9 cellular contexts compared by ENCODE assay signal in the genomic region with DNA sequence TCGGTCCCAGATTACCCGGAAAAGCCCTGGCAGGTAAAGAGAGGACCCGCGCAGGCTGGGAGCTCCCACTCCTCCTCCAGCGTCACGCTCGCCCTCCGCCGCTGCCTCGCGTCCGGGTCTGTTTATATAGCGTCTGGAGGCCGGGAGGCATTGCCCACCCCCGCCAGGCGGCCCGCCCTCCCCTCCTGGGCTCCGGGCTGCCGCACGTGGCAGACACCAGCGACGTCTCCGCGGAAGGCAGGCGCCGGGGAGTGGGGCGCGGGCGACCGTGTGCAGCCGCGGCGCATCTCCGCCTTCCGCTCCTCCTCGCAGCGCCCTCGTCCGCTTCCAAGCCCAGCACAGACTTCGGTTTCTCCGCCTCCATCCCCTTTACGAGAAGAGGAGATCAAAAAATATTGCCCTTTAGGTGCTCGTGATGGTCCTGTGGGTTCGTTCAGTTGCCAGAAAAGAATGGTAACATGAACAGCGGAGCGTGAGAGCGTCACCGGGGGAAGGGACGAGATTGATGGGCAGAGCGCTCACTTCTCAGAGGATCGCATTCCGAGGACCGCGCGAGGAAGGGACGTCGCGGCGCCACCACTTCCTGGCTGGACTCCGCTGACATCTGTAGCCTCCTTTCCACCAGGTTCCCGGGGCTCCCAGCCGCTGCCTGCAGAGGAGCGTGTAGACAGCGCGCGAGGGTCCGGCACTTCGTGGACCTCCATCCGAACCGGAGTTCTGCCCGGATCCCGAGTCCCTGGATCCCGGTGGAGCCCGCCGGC. TPM values are rescaled to one million over a fixed set of nuclear protein-coding genes. Genes with fewer than 3 reads are reported as not detected.
DNase-seq lines count a peak whose midpoint lies in the region; ATAC-seq, FAIRE-seq and TF ChIP-seq lines count a peak whose summit lies in the region.
"Had no signal": no experiment of that assay in that cellular context is flagged by ENCODE, and none has a peak within 500 bp of the region (broad histone marks: within the 10 kb centered on the region; RNA-seq: fewer than 3 reads in every experiment).

Gene GALNTL6 (plus strand): TSS at position 210 of the 761 bp plus-strand sequence.

- H3K27me3 Mint-ChIP-seq in activated CD4-positive, alpha-beta T cell treated with anti-CD3 and anti-CD28 coated beads for 36 hours: peaks cover 21% of the 10 kb centered on the region
- H3K27me3 Mint-ChIP-seq in osteocyte (ENCODE audit: unreplicated experiment): peaks cover 37% of the 10 kb centered on the region

- H3K27me3 ChIP-seq in MM.1S (replicated peaks; ENCODE audit: insufficient read depth, low read length): no peaks in the 10 kb centered on the region

- DNase-seq in activated CD4-positive, alpha-beta T cell treated with anti-CD3 and anti-CD28 coated beads for 36 hours: peak; percentile 5
- DNase-seq in activated CD4-positive, alpha-beta T cell treated with anti-CD3 and anti-CD28 coated beads, Interleukin-2, amount 50 U/mL, for 1 hour: no peak
- DNase-seq in MM.1S: no peak
- peak; percentile 22 for DNase-seq in epithelial cell of esophagus (ENCODE audit: low read depth)
- DNase-seq in osteocyte (ENCODE audit: extremely low spot score, unreplicated experiment): no peak
- DNase-seq in activated naive CD4-positive, alpha-beta T cell treated with Interleukin-2 at 50 U/mL for 16 hours: no peak
- no peak for DNase-seq in D721Med (ENCODE audit: insufficient read length, low spot score)
- no peak for DNase-seq in stimulated activated naive CD4-positive, alpha-beta T cell treated with Interleukin-2 at 50 U/mL for 16 hours (lab: John Stamatoyannopoulos, UW)

- POLR2A ChIA-PET in activated CD4-positive, alpha-beta T cell treated with anti-CD3 and anti-CD28 coated beads for 36 hours (lab: Charles Lee): no interaction called here

- no peaks in the 10 kb centered on the region for H3K36me3 ChIP-seq in MM.1S (replicated peaks; ENCODE audit: insufficient read depth, low read length)

- peaks cover 3% of the 10 kb centered on the region for H3K4me1 Mint-ChIP-seq in activated CD4-positive, alpha-beta T cell treated with anti-CD3 and anti-CD28 coated beads for 36 hours
- H3K4me1 Mint-ChIP-seq in osteocyte (ENCODE audit: unreplicated experiment): peaks cover 17% of the 10 kb centered on the region

- H2AFZ ChIP-seq in MM.1S (ENCODE audit: low read length): peak within 1 kb of the TSS; percentile 53

- no peak within 1 kb of the TSS for H3K27ac Mint-ChIP-seq in activated CD4-positive, alpha-beta T cell treated with anti-CD3 and anti-CD28 coated beads for 36 hours
- H3K27ac Mint-ChIP-seq in osteocyte (ENCODE audit: unreplicated experiment): no peak within 1 kb of the TSS

- H3K9me2 ChIP-seq in MM.1S (replicated peaks; ENCODE audit: insufficient read depth, low read length): no peaks in the 10 kb centered on the region

- no peaks in the 10 kb centered on the region for H3F3A ChIP-seq in MM.1S (ENCODE audit: insufficient read depth, low read length)

- H3K4me2 ChIP-seq in MM.1S (ENCODE audit: low read depth, low read length): peak within 1 kb of the TSS; percentile 63; the same call in 1 of the 2 replicates

- no peak within 1 kb of the TSS for H3K27ac ChIP-seq in MM.1S (ENCODE audit: low read length)

- H3K9me3 Mint-ChIP-seq in activated CD4-positive, alpha-beta T cell treated with anti-CD3 and anti-CD28 coated beads for 36 hours (ENCODE audit: low read depth): no peaks in the 10 kb centered on the region
- no peaks in the 10 kb centered on the region for H3K9me3 Mint-ChIP-seq in osteocyte (ENCODE audit: unreplicated experiment)

- no peak within 1 kb of the TSS for H3K9ac ChIP-seq in MM.1S (ENCODE audit: low read length)

- intact Hi-C loops in activated CD4-positive, alpha-beta T cell treated with anti-CD3 and anti-CD28 coated beads for 36 hours (cut with DNase I, micrococcal nuclease): no loop called here

- no peak for ATAC-seq in activated CD4-positive, alpha-beta T cell treated with anti-CD3 and anti-CD28 coated beads for 36 hours

- H3K4me3 ChIP-seq in MM.1S (ENCODE audit: low read length): peak within 1 kb of the TSS; percentile 49
- peak within 1 kb of the TSS; percentile 32 for H3K4me3 ChIP-seq in epithelial cell of esophagus (ENCODE audit: low read length)

- no peaks in the 10 kb centered on the region for H3K79me2 ChIP-seq in MM.1S (ENCODE audit: low read length)

- H3K36me3 Mint-ChIP-seq in activated CD4-positive, alpha-beta T cell treated with anti-CD3 and anti-CD28 coated beads for 36 hours (ENCODE audit: low read depth): no peaks in the 10 kb centered on the region
- no peaks in the 10 kb centered on the region for H3K36me3 Mint-ChIP-seq in osteocyte (ENCODE audit: unreplicated experiment)

- no peak for FAIRE-seq in D721Med (lab: Jason Lieb, UNC)
- FAIRE-seq: TTC549 had no signal

- H3K4me3 Mint-ChIP-seq in activated CD4-positive, alpha-beta T cell treated with anti-CD3 and anti-CD28 coated beads for 36 hours: no peak within 1 kb of the TSS
- peak within 1 kb of the TSS; percentile 81 for H3K4me3 Mint-ChIP-seq in osteocyte (ENCODE audit: unreplicated experiment)

- no peaks in the 10 kb centered on the region for H4K20me1 ChIP-seq in MM.1S (ENCODE audit: insufficient read depth, low read length)

- H3K9me3 ChIP-seq in MM.1S (replicated peaks; ENCODE audit: insufficient read depth, low read length): no peaks in the 10 kb centered on the region

- TF ChIP-seq CTCF in MM.1S (IDR thresholded peaks at IDR 0.05; ENCODE audit: low read length) (no peak), epithelial cell of esophagus (IDR thresholded peaks at IDR 0.05; ENCODE audit: insufficient read depth, low read depth, low read length, missing control alignments) (no peak), osteocyte (IDR thresholded peaks at IDR 0.05) (no peak), D721Med (IDR thresholded peaks at IDR 0.05; ENCODE audit: insufficient read depth, missing control alignments) (no peak)

- CTCF ChIA-PET in activated CD4-positive, alpha-beta T cell treated with anti-CD3 and anti-CD28 coated beads for 36 hours (lab: Charles Lee): no interaction called here

- H3K4me1 ChIP-seq in MM.1S (ENCODE audit: low read length): no peaks in the 10 kb centered on the region

RNA-seq across cellular contexts. Expression of gene GALNTL6, which starts in this region (rescaled TPM):
- not detected for total RNA-seq in activated CD4-positive, alpha-beta T cell treated with anti-CD3 and anti-CD28 coated beads for 36 hours
- total RNA-seq in osteocyte: not detected in 2 replicates

Comparison
In these comparisons a context has a peak if more than half of its experiments do, and no peak if none do; other contexts are left out.
1. Peak in DNase-seq in activated CD4-positive, alpha-beta T cell treated with anti-CD3 and anti-CD28 coated beads for 36 hours; RNA of the gene not detected or under 1 TPM.